9 cellular contexts compared by ENCODE assay signal in the genomic region with DNA sequence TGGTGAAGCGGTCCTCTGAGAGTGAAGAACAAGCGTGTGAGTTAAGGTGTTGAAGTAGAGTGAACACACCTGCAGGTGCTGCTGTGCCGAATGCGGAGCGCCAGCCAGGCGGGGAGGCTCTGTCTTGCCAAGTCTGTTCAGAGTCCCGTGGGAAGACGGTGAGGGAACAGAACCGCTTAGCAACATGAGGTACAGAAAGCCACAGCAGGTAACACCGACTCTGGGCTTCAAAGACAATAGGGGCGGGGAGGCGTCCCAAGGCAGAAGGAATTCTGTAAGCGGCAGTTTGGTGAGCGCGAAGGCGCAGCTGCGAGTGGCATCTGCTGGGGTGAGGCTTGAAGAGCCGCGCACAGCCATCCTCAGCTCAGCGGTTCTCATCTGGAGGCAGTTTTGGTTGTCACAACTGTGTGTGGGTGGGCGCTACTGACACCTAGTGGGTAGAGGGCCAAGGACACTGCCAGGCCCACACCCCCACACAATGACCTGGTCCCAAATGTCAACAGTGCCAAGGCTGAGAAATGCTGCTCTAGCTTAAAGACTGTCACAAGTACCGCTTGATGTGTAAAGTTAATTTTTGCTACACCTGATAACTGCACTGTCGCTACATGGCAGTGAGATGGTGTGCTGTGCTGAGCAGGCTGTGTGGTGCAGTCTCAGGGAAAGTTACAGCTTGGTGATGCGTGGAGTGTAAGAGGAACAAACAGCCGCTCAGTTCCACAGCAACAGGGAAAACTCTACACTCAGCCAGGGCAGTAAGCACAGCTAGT.
DNase-seq lines count a peak whose midpoint lies in the region; ATAC-seq and TF ChIP-seq lines count a peak whose summit lies in the region.
"Had no signal": no experiment of that assay in that cellular context is flagged by ENCODE, and none has a peak within 500 bp of the region (broad histone marks: within the 10 kb centered on the region; RNA-seq: fewer than 3 reads in every experiment).

No MANE protein-coding gene starts in this region.

- H3K36me3 Mint-ChIP-seq in CD4-positive, alpha-beta memory T cell, result peaks cover 31 to 32% of the 10 kb centered on the region in 2 donors

- TF ChIP-seq POLR2A in GM18505 (IDR thresholded peaks at IDR 0.05; ENCODE audit: borderline replicate concordance, extremely low read depth, insufficient read depth, insufficient read length), result no peak

- H2BK120ac ChIP-seq in mesendoderm (ENCODE audit: low read depth, low read length), result no peak overlapping the region

- no peaks in the 10 kb centered on the region for H3K4me1 ChIP-seq in CD4-positive, alpha-beta memory T cell (ENCODE audit: insufficient read depth, low read length)
- H3K4me1 ChIP-seq in OCI-LY3 (ENCODE audit: low read length) (peaks cover 42% of the 10 kb centered on the region), mesendoderm (ENCODE audit: control insufficient read depth, low read depth, low read length) (no peaks in the 10 kb centered on the region)

- intact Hi-C loops in CD4-positive, alpha-beta memory T cell (cut with micrococcal nuclease), result loop anchor here (10.0 kb wide), 1 partner anchor 170 kb away; the partner anchor contains the start of gene MGAT4B

- TF ChIP-seq CTCF in OCI-LY3 (IDR thresholded peaks at IDR 0.05; ENCODE audit: low read depth, low read length), result peak; percentile 94

- H3K27me3 Mint-ChIP-seq in CD4-positive, alpha-beta memory T cell, result no peaks in the 10 kb centered on the region

- DNase-seq in CD4-positive, alpha-beta memory T cell, result peak in 4 of 5 donors; percentile 3 to 17 (median 14)
- DNase-seq in dermis blood vessel endothelial cell (peak; percentile 54), mesendoderm (peak; percentile 77), NCI-H526 treated with DMSO at 0.1 percent for 48 hours (lab: John Stamatoyannopoulos, UW) (no peak), amniotic stem cell (lab: John Stamatoyannopoulos, UW) (no peak)

- CTCF ChIA-PET in CD4-positive, alpha-beta memory T cell (lab: Charles Lee; ENCODE audit: partially characterized antibody), result interaction anchor here (1.2 kb wide), 1 partner anchor 173 kb away, joined by 5 read pairs; no protein-coding TSS in a partner anchor

- no peak overlapping the region for H3K4ac ChIP-seq in mesendoderm (ENCODE audit: low read depth, low read length)

- no peak overlapping the region for H3K4me3 ChIP-seq in CD4-positive, alpha-beta memory T cell (ENCODE audit: low read length in 2 of 2)
- H3K4me3 ChIP-seq in OCI-LY3 (ENCODE audit: low read length) (peak overlapping the region; percentile 73), mesendoderm (ENCODE audit: low read length) (no peak overlapping the region)

- no peak overlapping the region for H2BK5ac ChIP-seq in mesendoderm (ENCODE audit: low read length)

- H3K27ac ChIP-seq in CD4-positive, alpha-beta memory T cell (ENCODE audit: low read depth, low read length), result no peak overlapping the region
- H3K27ac ChIP-seq in OCI-LY3 (ENCODE audit: low read length) (peak overlapping the region; percentile 48), mesendoderm (ENCODE audit: low read depth, low read length) (no peak overlapping the region)
- H3K27ac ChIP-seq: neutrophil had no signal

- ATAC-seq in GM18505 (IDR thresholded peaks at IDR 0.05; ENCODE audit: unreplicated experiment), result peak; percentile 53
- peak; percentile 68 for ATAC-seq in HG03432 (IDR thresholded peaks at IDR 0.05; ENCODE audit: unreplicated experiment)

- H4K5ac ChIP-seq in mesendoderm (ENCODE audit: low read length), result no peak overlapping the region

- H3K9me3 Mint-ChIP-seq in CD4-positive, alpha-beta memory T cell, result no peaks in the 10 kb centered on the region

- no peak overlapping the region for H3K23ac ChIP-seq in mesendoderm (ENCODE audit: low read length)

- H3K79me2 ChIP-seq in OCI-LY3 (ENCODE audit: low read length) (no peaks in the 10 kb centered on the region), mesendoderm (ENCODE audit: control insufficient read depth, insufficient read depth, low read length) (no peaks in the 10 kb centered on the region)

- no peaks in the 10 kb centered on the region for H3K79me1 ChIP-seq in mesendoderm (ENCODE audit: low read length)

- no peak overlapping the region for H2AK5ac ChIP-seq in mesendoderm (ENCODE audit: low read length)

- H3K4me2 ChIP-seq in OCI-LY3 (ENCODE audit: low read length) (peak overlapping the region; percentile 91), mesendoderm (ENCODE audit: low read length) (no peak overlapping the region)

- no peak overlapping the region for H3K4me3 Mint-ChIP-seq in CD4-positive, alpha-beta memory T cell

- WGBS in mesendoderm (ENCODE audit: extremely low coverage, insufficient coverage, low lambda C conversion rate), result no CpG with 5 or more reads among the region's 25 CpGs

- peaks cover 0 to 4% (median 3%) of the 10 kb centered on the region in 4 donors for H3K4me1 Mint-ChIP-seq in CD4-positive, alpha-beta memory T cell

- H2AFZ ChIP-seq in OCI-LY3 (ENCODE audit: low read depth, low read length), result peak overlapping the region; percentile 76

- H3K18ac ChIP-seq in mesendoderm (ENCODE audit: low read length), result no peak overlapping the region

- POLR2A ChIA-PET in CD4-positive, alpha-beta memory T cell (lab: Charles Lee; ENCODE audit: partially characterized antibody), result no interaction called here

- H3K9me3 ChIP-seq in CD4-positive, alpha-beta memory T cell (ENCODE audit: control insufficient read depth in 1 of 2, low read length in 2 of 2), result no peaks in the 10 kb centered on the region
- peaks cover 6% of the 10 kb centered on the region; the same call in 1 of the 2 replicates for H3K9me3 ChIP-seq in OCI-LY3 (ENCODE audit: insufficient read depth, low read length)
- H3K9me3 ChIP-seq: neutrophil had no signal

- no peak overlapping the region for H3K27ac Mint-ChIP-seq in CD4-positive, alpha-beta memory T cell

- no peaks in the 10 kb centered on the region for H3K27me3 ChIP-seq in CD4-positive, alpha-beta memory T cell (ENCODE audit: insufficient read depth, low read length)
- peaks cover 7% of the 10 kb centered on the region for H3K27me3 ChIP-seq in OCI-LY3 (ENCODE audit: low read depth, low read length)
- H3K27me3 ChIP-seq in mesendoderm (ENCODE audit: insufficient read depth, low read length, poor library complexity), result no peaks in the 10 kb centered on the region
- H3K27me3 ChIP-seq: neutrophil had no signal

- H3K9ac ChIP-seq in OCI-LY3 (ENCODE audit: low read length) (peak overlapping the region; percentile 61), mesendoderm (ENCODE audit: low read length) (no peak overlapping the region)

- no peaks in the 10 kb centered on the region for H4K20me1 ChIP-seq in OCI-LY3 (ENCODE audit: insufficient read depth, low read length)

- H3K36me3 ChIP-seq in CD4-positive, alpha-beta memory T cell (ENCODE audit: insufficient read depth, low read length), result no peaks in the 10 kb centered on the region
- H3K36me3 ChIP-seq in OCI-LY3 (replicated peaks; ENCODE audit: low read depth, low read length), result peaks cover 8% of the 10 kb centered on the region
- H3K36me3 ChIP-seq in mesendoderm (ENCODE audit: control insufficient read depth, insufficient read depth, low read length), result no peaks in the 10 kb centered on the region

- H2BK15ac ChIP-seq in mesendoderm (replicated peaks; ENCODE audit: low read depth), result no peak overlapping the region

- H4K8ac ChIP-seq in mesendoderm (ENCODE audit: low read depth, low read length), result no peak overlapping the region

- H3K56ac ChIP-seq in mesendoderm (ENCODE audit: low read length), result no peak overlapping the region

Comparison
In these comparisons a context has a peak if more than half of its experiments do, and no peak if none do; other contexts are left out.
1. DNase-seq: peak in CD4-positive, alpha-beta memory T cell (4 of 5), dermis blood vessel endothelial cell (single experiment) and mesendoderm (single experiment); none in NCI-H526 treated with DMSO at 0.1 percent for 48 hours (single experiment) and amniotic stem cell (single experiment).